Comparison of ENCODE assay signal across 18 cellular contexts in the genomic region with DNA sequence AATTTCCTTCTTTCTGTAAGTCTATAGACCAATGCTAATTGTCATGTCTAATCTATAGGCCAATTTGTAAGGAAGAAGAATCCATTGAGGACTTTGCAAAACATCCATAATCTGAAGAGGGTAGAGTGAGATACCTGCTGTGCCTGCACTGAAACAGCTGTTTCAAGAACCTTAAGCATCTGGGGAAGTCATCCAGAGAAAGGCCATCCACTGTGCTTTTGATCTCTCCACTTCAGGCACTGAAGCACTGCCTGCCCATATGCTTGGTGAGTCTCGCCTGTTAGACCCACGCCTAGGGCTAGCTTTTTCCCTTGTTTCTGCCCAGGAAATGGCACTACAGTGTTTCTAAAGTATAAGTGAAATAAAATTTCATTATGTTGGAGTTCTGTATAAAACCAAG.
"Had no signal": no experiment of that assay in that cellular context is flagged by ENCODE, and none has a peak within 500 bp of the region (broad histone marks: within the 10 kb centered on the region; RNA-seq: fewer than 3 reads in every experiment).

No MANE protein-coding gene starts in this region.

- H3K9me3 Mint-ChIP-seq: nephron had no signal

- H3K4me3 Mint-ChIP-seq: mesothelial cell of epicardium; nephron; stimulated activated memory B cell treated with anti-CD40 and anti-IgM and Interleukin-4, amounts not matched to agents 10 μg/mL and 1 μg/mL and 100 μg/mL, for 72 hours had no signal

- H3K27ac ChIP-seq: adrenal gland, esophagus muscularis mucosa, spleen, testis, upper lobe of right lung, WERI-Rb-1 had no signal

- H3K9me3 ChIP-seq: adrenal gland, esophagus muscularis mucosa, spleen, testis, upper lobe of right lung had no signal

- H3K27ac Mint-ChIP-seq: activated naive CD4-positive, alpha-beta T cell treated with anti-CD3 and anti-CD28 coated beads, Interleukin-2, amount 50 U/mL, for 72 hours; mesothelial cell of epicardium; nephron; stimulated activated memory B cell treated with anti-CD40 and anti-IgM and Interleukin-4, amounts not matched to agents 10 μg/mL and 1 μg/mL and 100 μg/mL, for 72 hours had no signal

- H3K36me3 Mint-ChIP-seq: mesothelial cell of epicardium; stimulated activated memory B cell treated with anti-CD40 and anti-IgM and Interleukin-4, amounts not matched to agents 10 μg/mL and 1 μg/mL and 100 μg/mL, for 72 hours had no signal

- H3K4me1 ChIP-seq: adrenal gland, esophagus muscularis mucosa, spleen, testis, upper lobe of right lung had no signal

- H3K4me3 ChIP-seq: adrenal gland, esophagus muscularis mucosa, spleen, testis, upper lobe of right lung had no signal

- H3K27me3 ChIP-seq: adrenal gland, esophagus muscularis mucosa, spleen, testis, upper lobe of right lung had no signal

- DNase-seq: activated CD4-positive, alpha-beta T cell treated with anti-CD3 and anti-CD28 coated beads, Interleukin-2, amount 50 U/mL, for 4 hours; activated gamma-delta T cell treated with Interleukin-2 at 50 U/mL for 16 hours; adrenal gland; cerebellar nuclear complex; effector CD8-positive, alpha-beta T cell; islet precursor cell; nucleus accumbens; spleen; stimulated activated CD4-positive, alpha-beta T cell treated with anti-CD3 and anti-CD28 coated beads, Interleukin-4, amount 100 ng/mL, for 4 hours; testis; upper lobe of right lung; WERI-Rb-1 had no signal

- H3K27me3 Mint-ChIP-seq: stimulated activated memory B cell treated with anti-CD40 and anti-IgM and Interleukin-4, amounts not matched to agents 10 μg/mL and 1 μg/mL and 100 μg/mL, for 72 hours had no signal

- H3K4me1 Mint-ChIP-seq: mesothelial cell of epicardium; nephron; stimulated activated memory B cell treated with anti-CD40 and anti-IgM and Interleukin-4, amounts not matched to agents 10 μg/mL and 1 μg/mL and 100 μg/mL, for 72 hours had no signal

- H3K36me3 ChIP-seq: adrenal gland, esophagus muscularis mucosa, spleen, upper lobe of right lung, WERI-Rb-1 had no signal

- ATAC-seq: activated naive CD4-positive, alpha-beta T cell treated with anti-CD3 and anti-CD28 coated beads, Interleukin-2, amount 50 U/mL, for 72 hours; left lobe of liver; stimulated activated memory B cell treated with anti-CD40 and anti-IgM and Interleukin-4, amounts not matched to agents 10 μg/mL and 1 μg/mL and 100 μg/mL, for 72 hours; upper lobe of right lung had no signal
